ENCODE assay signal across 23 cellular contexts in genomic region chr6:143517447-143517773, GRCh38.
"Had no signal": no experiment of that assay in that cellular context is flagged by ENCODE, and none has a peak within 500 bp of the region (broad histone marks: within the 10 kb centered on the region; RNA-seq: fewer than 3 reads in every experiment).

No MANE protein-coding gene starts in this region.

- FAIRE-seq: kidney had no signal

- ATAC-seq: left cardiac atrium; lower lobe of right lung; natural killer cell treated with Interleukin-12 subunit alpha and Interleukin-12 subunit beta and Interleukin-15 and Interleukin-18, amount 100 ng/mL, for 72 hours; psoas muscle; sciatic nerve had no signal

- H2AFZ ChIP-seq: hepatocyte had no signal

- H3K36me3 Mint-ChIP-seq: natural killer cell treated with Interleukin-12 subunit alpha and Interleukin-12 subunit beta and Interleukin-15 and Interleukin-18, amount 100 ng/mL, for 72 hours had no signal

- H3K4me3 ChIP-seq: coronary artery, dorsolateral prefrontal cortex, hepatocyte, left ventricle myocardium inferior, lower lobe of right lung, psoas muscle, stomach, thoracic aorta, transverse colon had no signal

- H3K27me3 ChIP-seq: dorsolateral prefrontal cortex, hepatocyte, stomach, transverse colon had no signal

- H3K4me3 Mint-ChIP-seq: natural killer cell treated with Interleukin-12 subunit alpha and Interleukin-12 subunit beta and Interleukin-15 and Interleukin-18, amount 100 ng/mL, for 72 hours had no signal

- H3K9me3 ChIP-seq: left ventricle myocardium inferior, lower lobe of right lung, psoas muscle, stomach, thoracic aorta, transverse colon had no signal

- H3K27ac ChIP-seq: coronary artery, dorsolateral prefrontal cortex, hepatocyte, left ventricle myocardium inferior, lower lobe of right lung, psoas muscle, stomach, thoracic aorta, transverse colon had no signal

- H3K4me2 ChIP-seq: hepatocyte had no signal

- H3K79me2 ChIP-seq: hepatocyte had no signal

- H3K36me3 ChIP-seq: left ventricle myocardium inferior, lower lobe of right lung, stomach, thoracic aorta, transverse colon had no signal

- H3K9me3 Mint-ChIP-seq: natural killer cell treated with Interleukin-12 subunit alpha and Interleukin-12 subunit beta and Interleukin-15 and Interleukin-18, amount 100 ng/mL, for 72 hours had no signal

- DNase-seq: dorsolateral prefrontal cortex; effector CD8-positive, alpha-beta T cell; foreskin melanocyte; head of caudate nucleus; kidney; left cardiac atrium; left ventricle myocardium inferior; lower lobe of right lung; mesenchymal stem cell; midbrain; psoas muscle; retina; stimulated activated CD4-positive, alpha-beta T cell treated with anti-CD3 and anti-CD28 coated beads, Interleukin-2, amount 100 ng/mL, for 24 hours; stimulated activated CD4-positive, alpha-beta T cell treated with anti-CD3 and anti-CD28 coated beads, Interleukin-4, amount 100 ng/mL, for 4 hours; stimulated activated naive CD4-positive, alpha-beta T cell; stomach; substantia nigra; transverse colon had no signal
